In the genomic region with DNA sequence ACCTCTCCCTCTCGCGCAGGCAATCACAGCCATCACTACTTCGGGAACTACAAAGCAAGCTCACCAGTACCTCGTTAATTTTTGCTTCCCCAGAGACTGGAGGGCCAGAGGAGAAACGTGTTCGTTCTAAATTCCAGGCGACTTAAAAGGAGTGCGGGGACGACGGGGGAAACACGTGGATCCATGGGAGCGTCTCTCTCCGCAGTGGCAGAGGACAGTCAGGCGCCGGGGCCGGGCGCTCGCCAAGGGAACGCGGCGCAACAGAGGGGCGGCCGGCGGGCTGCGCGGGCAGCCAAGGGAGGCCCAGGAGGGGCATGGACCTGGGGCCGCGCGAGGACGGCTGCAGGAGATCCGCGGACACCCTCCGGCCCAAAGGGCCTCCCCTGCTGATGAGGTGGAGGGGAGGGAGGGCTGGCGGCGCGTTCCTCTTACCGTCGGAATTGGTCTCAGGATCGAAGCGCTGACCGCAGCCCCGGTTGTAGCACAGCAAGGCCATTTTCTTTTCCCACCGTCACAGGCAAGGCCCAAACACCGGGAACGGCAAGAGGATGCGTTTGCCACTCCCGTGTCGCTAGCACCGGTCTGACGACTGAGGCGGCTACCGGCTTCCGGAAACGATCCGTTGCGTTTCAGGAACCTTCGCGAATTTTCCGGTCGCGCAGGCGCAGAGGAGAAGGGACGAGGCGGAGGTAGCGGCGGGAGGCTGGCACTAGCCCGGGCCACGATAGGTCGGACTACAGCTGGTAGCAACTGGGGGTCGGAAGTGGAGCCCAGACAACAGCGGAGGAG, we compare ENCODE assay signal across 1 cellular context.
A peak's percentile ranks its signal among the peaks of the same experiment; 100 is the strongest.
TF ChIP-seq lines count a peak whose summit lies in the region.

A gene (minus strand): TSS at position 591 of the 789 bp plus-strand sequence. CDS start 95 bp downstream, at position 496.

TF ChIP-seq in HepG2, 621 proteins besides CTCF, POLR2A, EP300 and RAD21 (continued from another document and continues in another):
- TF ChIP-seq ZNF567 (CRISPR knock-in tag; IDR thresholded peaks at IDR 0.05; ENCODE audit: borderline replicate concordance) (peak; percentile 40; the same call in 1 of the 2 replicates), MAZ (IDR thresholded peaks at IDR 0.05; ENCODE audit: borderline replicate concordance, low read depth, low read length) (no peak), MAZ (CRISPR knock-in tag; IDR thresholded peaks at IDR 0.05; ENCODE audit: low read depth) (peak; percentile 63; the same call in 1 of the 2 replicates), ZNF335 (CRISPR knock-in tag; IDR thresholded peaks at IDR 0.05) (peak; percentile 65; the same call in 1 of the 2 replicates), ZNF251 (CRISPR knock-in tag; IDR thresholded peaks at IDR 0.05) (no peak), HHEX (CRISPR knock-in tag; IDR thresholded peaks at IDR 0.05) (no peak), RXRA (CRISPR knock-in tag; IDR thresholded peaks at IDR 0.05) (peak; percentile 39; the same call in 1 of the 2 replicates), STAG1 (CRISPR knock-in tag; IDR thresholded peaks at IDR 0.05) (no peak), CAMTA2 (CRISPR knock-in tag; IDR thresholded peaks at IDR 0.05; ENCODE audit: borderline replicate concordance) (no peak), FOSL2 (CRISPR knock-in tag; IDR thresholded peaks at IDR 0.05) (peak; percentile 47), ZNF746 (CRISPR knock-in tag; IDR thresholded peaks at IDR 0.05) (peak; percentile 48; the same call in 1 of the 2 replicates), KLF6 (CRISPR knock-in tag; IDR thresholded peaks at IDR 0.05) (peak; percentile 58; the same call in 1 of the 2 replicates), POLR2AphosphoS5 (IDR thresholded peaks at IDR 0.05; ENCODE audit: low read depth, low read length) (peak; percentile 76), ZNF652 (CRISPR knock-in tag; IDR thresholded peaks at IDR 0.05; ENCODE audit: borderline replicate concordance, low read depth) (no peak), ZNF430 (CRISPR knock-in tag; IDR thresholded peaks at IDR 0.05) (peak; percentile 5; the same call in 1 of the 2 replicates), GZF1 (CRISPR knock-in tag; IDR thresholded peaks at IDR 0.05) (peak; percentile 73; the same call in 1 of the 2 replicates), RCOR2 (CRISPR knock-in tag; IDR thresholded peaks at IDR 0.05) (no peak), ZNF225 (CRISPR knock-in tag; IDR thresholded peaks at IDR 0.05) (no peak), JUN (CRISPR knock-in tag; IDR thresholded peaks at IDR 0.05) (no peak), ZNF773 (CRISPR knock-in tag; IDR thresholded peaks at IDR 0.05; ENCODE audit: borderline replicate concordance) (no peak), ZNF660 (CRISPR knock-in tag; IDR thresholded peaks at IDR 0.05; ENCODE audit: borderline replicate concordance, low read depth) (no peak), SIX4 (CRISPR knock-in tag; IDR thresholded peaks at IDR 0.05) (no peak), ZFP37 (CRISPR knock-in tag; IDR thresholded peaks at IDR 0.05; ENCODE audit: borderline replicate concordance) (no peak), SAFB2 (CRISPR knock-in tag; IDR thresholded peaks at IDR 0.05; ENCODE audit: borderline replicate concordance, low read depth) (peak; percentile 61; the same call in 1 of the 2 replicates), TAF1 (CRISPR knock-in tag; IDR thresholded peaks at IDR 0.05) (peak; percentile 87), MAFF (IDR thresholded peaks at IDR 0.05; ENCODE audit: low read depth, low read length) (no peak), SNAPC2 (CRISPR knock-in tag; IDR thresholded peaks at IDR 0.05) (peak; percentile 70; the same call in 1 of the 2 replicates), POGZ (CRISPR knock-in tag; IDR thresholded peaks at IDR 0.05) (peak; percentile 91)
- TF ChIP-seq, protein P1, sequence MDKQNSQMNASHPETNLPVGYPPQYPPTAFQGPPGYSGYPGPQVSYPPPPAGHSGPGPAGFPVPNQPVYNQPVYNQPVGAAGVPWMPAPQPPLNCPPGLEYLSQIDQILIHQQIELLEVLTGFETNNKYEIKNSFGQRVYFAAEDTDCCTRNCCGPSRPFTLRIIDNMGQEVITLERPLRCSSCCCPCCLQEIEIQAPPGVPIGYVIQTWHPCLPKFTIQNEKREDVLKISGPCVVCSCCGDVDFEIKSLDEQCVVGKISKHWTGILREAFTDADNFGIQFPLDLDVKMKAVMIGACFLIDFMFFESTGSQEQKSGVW (CRISPR knock-in tag; IDR thresholded peaks at IDR 0.05; ENCODE audit: borderline replicate concordance) = no peak
- TF ChIP-seq, protein P2, sequence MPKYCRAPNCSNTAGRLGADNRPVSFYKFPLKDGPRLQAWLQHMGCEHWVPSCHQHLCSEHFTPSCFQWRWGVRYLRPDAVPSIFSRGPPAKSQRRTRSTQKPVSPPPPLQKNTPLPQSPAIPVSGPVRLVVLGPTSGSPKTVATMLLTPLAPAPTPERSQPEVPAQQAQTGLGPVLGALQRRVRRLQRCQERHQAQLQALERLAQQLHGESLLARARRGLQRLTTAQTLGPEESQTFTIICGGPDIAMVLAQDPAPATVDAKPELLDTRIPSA (CRISPR knock-in tag; IDR thresholded peaks at IDR 0.05; ENCODE audit: borderline replicate concordance) = peak; percentile 83; the same call in 1 of the 2 replicates
- TF ChIP-seq, protein P3, sequence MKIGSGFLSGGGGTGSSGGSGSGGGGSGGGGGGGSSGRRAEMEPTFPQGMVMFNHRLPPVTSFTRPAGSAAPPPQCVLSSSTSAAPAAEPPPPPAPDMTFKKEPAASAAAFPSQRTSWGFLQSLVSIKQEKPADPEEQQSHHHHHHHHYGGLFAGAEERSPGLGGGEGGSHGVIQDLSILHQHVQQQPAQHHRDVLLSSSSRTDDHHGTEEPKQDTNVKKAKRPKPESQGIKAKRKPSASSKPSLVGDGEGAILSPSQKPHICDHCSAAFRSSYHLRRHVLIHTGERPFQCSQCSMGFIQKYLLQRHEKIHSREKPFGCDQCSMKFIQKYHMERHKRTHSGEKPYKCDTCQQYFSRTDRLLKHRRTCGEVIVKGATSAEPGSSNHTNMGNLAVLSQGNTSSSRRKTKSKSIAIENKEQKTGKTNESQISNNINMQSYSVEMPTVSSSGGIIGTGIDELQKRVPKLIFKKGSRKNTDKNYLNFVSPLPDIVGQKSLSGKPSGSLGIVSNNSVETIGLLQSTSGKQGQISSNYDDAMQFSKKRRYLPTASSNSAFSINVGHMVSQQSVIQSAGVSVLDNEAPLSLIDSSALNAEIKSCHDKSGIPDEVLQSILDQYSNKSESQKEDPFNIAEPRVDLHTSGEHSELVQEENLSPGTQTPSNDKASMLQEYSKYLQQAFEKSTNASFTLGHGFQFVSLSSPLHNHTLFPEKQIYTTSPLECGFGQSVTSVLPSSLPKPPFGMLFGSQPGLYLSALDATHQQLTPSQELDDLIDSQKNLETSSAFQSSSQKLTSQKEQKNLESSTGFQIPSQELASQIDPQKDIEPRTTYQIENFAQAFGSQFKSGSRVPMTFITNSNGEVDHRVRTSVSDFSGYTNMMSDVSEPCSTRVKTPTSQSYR (CRISPR knock-in tag; IDR thresholded peaks at IDR 0.05; ENCODE audit: borderline replicate concordance) = no peak
- TF ChIP-seq, protein P4, sequence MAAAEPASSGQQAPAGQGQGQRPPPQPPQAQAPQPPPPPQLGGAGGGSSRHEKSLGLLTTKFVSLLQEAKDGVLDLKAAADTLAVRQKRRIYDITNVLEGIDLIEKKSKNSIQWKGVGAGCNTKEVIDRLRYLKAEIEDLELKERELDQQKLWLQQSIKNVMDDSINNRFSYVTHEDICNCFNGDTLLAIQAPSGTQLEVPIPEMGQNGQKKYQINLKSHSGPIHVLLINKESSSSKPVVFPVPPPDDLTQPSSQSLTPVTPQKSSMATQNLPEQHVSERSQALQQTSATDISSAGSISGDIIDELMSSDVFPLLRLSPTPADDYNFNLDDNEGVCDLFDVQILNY (CRISPR knock-in tag; conservative IDR thresholded peaks at IDR 0.05) = no peak
- TF ChIP-seq, protein P5, sequence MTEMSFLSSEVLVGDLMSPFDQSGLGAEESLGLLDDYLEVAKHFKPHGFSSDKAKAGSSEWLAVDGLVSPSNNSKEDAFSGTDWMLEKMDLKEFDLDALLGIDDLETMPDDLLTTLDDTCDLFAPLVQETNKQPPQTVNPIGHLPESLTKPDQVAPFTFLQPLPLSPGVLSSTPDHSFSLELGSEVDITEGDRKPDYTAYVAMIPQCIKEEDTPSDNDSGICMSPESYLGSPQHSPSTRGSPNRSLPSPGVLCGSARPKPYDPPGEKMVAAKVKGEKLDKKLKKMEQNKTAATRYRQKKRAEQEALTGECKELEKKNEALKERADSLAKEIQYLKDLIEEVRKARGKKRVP (CRISPR knock-in tag; IDR thresholded peaks at IDR 0.05) = peak in 1 of 2 experiments; percentile 48; a peak in 1 of 4 replicates
- TF ChIP-seq, protein P6, sequence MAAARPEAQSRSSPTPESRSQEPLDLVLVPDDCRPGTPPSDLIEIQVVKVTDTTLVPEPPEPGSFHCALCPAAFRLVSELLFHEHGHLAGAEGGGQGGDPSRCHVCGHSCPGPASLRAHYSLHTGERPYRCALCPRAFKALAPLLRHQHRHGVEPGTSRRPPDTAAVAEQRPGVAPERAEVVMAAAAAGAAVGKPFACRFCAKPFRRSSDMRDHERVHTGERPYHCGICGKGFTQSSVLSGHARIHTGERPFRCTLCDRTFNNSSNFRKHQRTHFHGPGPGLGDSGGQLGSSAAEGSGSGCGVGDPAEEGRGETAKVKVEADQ (CRISPR knock-in tag; IDR thresholded peaks at IDR 0.05; ENCODE audit: borderline replicate concordance) = no peak
- TF ChIP-seq, protein P7, sequence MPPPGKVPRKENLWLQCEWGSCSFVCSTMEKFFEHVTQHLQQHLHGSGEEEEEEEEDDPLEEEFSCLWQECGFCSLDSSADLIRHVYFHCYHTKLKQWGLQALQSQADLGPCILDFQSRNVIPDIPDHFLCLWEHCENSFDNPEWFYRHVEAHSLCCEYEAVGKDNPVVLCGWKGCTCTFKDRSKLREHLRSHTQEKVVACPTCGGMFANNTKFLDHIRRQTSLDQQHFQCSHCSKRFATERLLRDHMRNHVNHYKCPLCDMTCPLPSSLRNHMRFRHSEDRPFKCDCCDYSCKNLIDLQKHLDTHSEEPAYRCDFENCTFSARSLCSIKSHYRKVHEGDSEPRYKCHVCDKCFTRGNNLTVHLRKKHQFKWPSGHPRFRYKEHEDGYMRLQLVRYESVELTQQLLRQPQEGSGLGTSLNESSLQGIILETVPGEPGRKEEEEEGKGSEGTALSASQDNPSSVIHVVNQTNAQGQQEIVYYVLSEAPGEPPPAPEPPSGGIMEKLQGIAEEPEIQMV (CRISPR knock-in tag; IDR thresholded peaks at IDR 0.05; ENCODE audit: low read depth) = no peak
- TF ChIP-seq, protein P8, sequence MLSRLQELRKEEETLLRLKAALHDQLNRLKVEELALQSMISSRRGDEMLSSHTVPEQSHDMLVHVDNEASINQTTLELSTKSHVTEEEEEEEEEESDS (CRISPR knock-in tag; IDR thresholded peaks at IDR 0.05; ENCODE audit: borderline replicate concordance) = no peak
- TF ChIP-seq, protein P9, sequence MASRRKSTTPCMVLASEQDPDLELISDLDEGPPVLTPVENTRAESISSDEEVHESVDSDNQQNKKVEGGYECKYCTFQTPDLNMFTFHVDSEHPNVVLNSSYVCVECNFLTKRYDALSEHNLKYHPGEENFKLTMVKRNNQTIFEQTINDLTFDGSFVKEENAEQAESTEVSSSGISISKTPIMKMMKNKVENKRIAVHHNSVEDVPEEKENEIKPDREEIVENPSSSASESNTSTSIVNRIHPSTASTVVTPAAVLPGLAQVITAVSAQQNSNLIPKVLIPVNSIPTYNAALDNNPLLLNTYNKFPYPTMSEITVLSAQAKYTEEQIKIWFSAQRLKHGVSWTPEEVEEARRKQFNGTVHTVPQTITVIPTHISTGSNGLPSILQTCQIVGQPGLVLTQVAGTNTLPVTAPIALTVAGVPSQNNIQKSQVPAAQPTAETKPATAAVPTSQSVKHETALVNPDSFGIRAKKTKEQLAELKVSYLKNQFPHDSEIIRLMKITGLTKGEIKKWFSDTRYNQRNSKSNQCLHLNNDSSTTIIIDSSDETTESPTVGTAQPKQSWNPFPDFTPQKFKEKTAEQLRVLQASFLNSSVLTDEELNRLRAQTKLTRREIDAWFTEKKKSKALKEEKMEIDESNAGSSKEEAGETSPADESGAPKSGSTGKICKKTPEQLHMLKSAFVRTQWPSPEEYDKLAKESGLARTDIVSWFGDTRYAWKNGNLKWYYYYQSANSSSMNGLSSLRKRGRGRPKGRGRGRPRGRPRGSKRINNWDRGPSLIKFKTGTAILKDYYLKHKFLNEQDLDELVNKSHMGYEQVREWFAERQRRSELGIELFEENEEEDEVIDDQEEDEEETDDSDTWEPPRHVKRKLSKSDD (CRISPR knock-in tag; IDR thresholded peaks at IDR 0.05; ENCODE audit: low read depth) = peak; percentile 64; the same call in 1 of the 2 replicates
- TF ChIP-seq, protein P10, sequence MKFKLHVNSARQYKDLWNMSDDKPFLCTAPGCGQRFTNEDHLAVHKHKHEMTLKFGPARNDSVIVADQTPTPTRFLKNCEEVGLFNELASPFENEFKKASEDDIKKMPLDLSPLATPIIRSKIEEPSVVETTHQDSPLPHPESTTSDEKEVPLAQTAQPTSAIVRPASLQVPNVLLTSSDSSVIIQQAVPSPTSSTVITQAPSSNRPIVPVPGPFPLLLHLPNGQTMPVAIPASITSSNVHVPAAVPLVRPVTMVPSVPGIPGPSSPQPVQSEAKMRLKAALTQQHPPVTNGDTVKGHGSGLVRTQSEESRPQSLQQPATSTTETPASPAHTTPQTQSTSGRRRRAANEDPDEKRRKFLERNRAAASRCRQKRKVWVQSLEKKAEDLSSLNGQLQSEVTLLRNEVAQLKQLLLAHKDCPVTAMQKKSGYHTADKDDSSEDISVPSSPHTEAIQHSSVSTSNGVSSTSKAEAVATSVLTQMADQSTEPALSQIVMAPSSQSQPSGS (CRISPR knock-in tag; IDR thresholded peaks at IDR 0.05) = 0 out of 2 replicates have a peak, but pooled peaks have one; percentile 11
- TF ChIP-seq, protein P11, sequence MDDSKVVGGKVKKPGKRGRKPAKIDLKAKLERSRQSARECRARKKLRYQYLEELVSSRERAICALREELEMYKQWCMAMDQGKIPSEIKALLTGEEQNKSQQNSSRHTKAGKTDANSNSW (CRISPR knock-in tag; IDR thresholded peaks at IDR 0.05; ENCODE audit: borderline replicate concordance) = no peak
- TF ChIP-seq, protein P12, sequence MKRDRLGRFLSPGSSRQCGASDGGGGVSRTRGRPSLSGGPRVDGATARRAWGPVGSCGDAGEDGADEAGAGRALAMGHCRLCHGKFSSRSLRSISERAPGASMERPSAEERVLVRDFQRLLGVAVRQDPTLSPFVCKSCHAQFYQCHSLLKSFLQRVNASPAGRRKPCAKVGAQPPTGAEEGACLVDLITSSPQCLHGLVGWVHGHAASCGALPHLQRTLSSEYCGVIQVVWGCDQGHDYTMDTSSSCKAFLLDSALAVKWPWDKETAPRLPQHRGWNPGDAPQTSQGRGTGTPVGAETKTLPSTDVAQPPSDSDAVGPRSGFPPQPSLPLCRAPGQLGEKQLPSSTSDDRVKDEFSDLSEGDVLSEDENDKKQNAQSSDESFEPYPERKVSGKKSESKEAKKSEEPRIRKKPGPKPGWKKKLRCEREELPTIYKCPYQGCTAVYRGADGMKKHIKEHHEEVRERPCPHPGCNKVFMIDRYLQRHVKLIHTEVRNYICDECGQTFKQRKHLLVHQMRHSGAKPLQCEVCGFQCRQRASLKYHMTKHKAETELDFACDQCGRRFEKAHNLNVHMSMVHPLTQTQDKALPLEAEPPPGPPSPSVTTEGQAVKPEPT (CRISPR knock-in tag; IDR thresholded peaks at IDR 0.05; ENCODE audit: low read depth) = no peak; the same call in 1 of the 2 replicates
